In the genomic region with DNA sequence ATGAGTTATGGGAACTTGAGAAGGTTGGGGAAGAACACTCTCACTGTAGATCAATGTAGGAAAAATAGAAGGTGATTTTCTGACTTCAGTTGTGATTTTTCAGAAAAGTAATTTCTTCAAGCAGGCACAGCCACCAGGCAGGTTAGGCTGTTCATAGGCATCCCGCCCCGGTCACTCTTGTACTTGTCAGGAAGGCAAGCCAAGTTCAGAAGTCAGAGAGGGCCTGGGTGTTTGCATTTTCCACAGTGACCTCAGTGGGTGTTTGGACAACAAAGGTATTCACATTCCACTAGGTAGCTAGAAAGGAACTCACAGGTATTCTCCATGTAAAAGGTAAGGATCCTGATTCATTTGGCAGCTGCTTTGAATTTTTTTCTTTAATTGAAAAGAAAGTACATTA, we compare ENCODE assay signal across 31 cellular contexts.
"Had no signal": no experiment of that assay in that cellular context is flagged by ENCODE, and none has a peak within 500 bp of the region (broad histone marks: within the 10 kb centered on the region; RNA-seq: fewer than 3 reads in every experiment).

No MANE protein-coding gene starts in this region.

- ATAC-seq: activated naive CD4-positive, alpha-beta T cell treated with anti-CD3 and anti-CD28 coated beads, Interleukin-2, amount 50 U/mL, for 72 hours; activated naive CD8-positive, alpha-beta T cell treated with anti-CD3 and anti-CD28 coated beads, Interleukin-2, amount 50 U/mL, for 24 hours; activated T-cell treated with anti-CD3 and anti-CD28 coated beads, Interleukin-2, amount 50 U/mL, for 4 hours; body of pancreas; Panc1; SK-N-SH treated with all-trans-retinoic acid at 6 μM for 48 hours had no signal

- H3K36me3 ChIP-seq: ascending aorta had no signal

- H3K27ac ChIP-seq: ascending aorta, body of pancreas, RWPE1, SJSA1 had no signal

- H3K9me3 ChIP-seq: ascending aorta, body of pancreas, SJSA1 had no signal

- H3K36me3 Mint-ChIP-seq: activated naive CD4-positive, alpha-beta T cell treated with anti-CD3 and anti-CD28 coated beads, Interleukin-2, amount 50 U/mL, for 72 hours had no signal

- H3K4me3 Mint-ChIP-seq: activated B cell treated with CpG ODN at 0.5 μM for 24 hours; activated CD4-positive, alpha-beta T cell treated with anti-CD3 and anti-CD28 coated beads, Interleukin-2, amount 10 ng/mL, durations not matched to agents 24 days and 14 days; activated naive CD8-positive, alpha-beta T cell treated with anti-CD3 and anti-CD28 coated beads, Interleukin-2, amount 50 U/mL, for 24 hours; activated T-cell treated with anti-CD3 and anti-CD28 coated beads, Interleukin-2, amount 50 U/mL, for 4 hours; central memory CD8-positive, alpha-beta T cell had no signal

- FAIRE-seq: bronchial epithelial cell had no signal

- H3K27ac Mint-ChIP-seq: activated B cell treated with CpG ODN at 0.5 μM for 24 hours; activated CD4-positive, alpha-beta T cell treated with anti-CD3 and anti-CD28 coated beads, Interleukin-2, amount 10 ng/mL, durations not matched to agents 24 days and 14 days; activated naive CD4-positive, alpha-beta T cell treated with anti-CD3 and anti-CD28 coated beads, Interleukin-2, amount 50 U/mL, for 72 hours; activated naive CD8-positive, alpha-beta T cell treated with anti-CD3 and anti-CD28 coated beads, Interleukin-2, amount 50 U/mL, for 24 hours had no signal

- H3K27me3 ChIP-seq: ascending aorta, body of pancreas had no signal

- H3K9me3 Mint-ChIP-seq: activated B cell treated with CpG ODN at 0.5 μM for 24 hours; activated CD4-positive, alpha-beta T cell treated with anti-CD3 and anti-CD28 coated beads, Interleukin-2, amount 10 ng/mL, durations not matched to agents 24 days and 14 days; activated naive CD4-positive, alpha-beta T cell treated with anti-CD3 and anti-CD28 coated beads, Interleukin-2, amount 50 U/mL, for 72 hours; activated naive CD8-positive, alpha-beta T cell treated with anti-CD3 and anti-CD28 coated beads, Interleukin-2, amount 50 U/mL, for 24 hours; activated T-cell treated with anti-CD3 and anti-CD28 coated beads, Interleukin-2, amount 50 U/mL, for 4 hours; central memory CD8-positive, alpha-beta T cell had no signal

- DNase-seq: activated B cell treated with CpG ODN at 0.5 μM for 24 hours; activated CD4-positive, alpha-beta T cell treated with anti-CD3 and anti-CD28 coated beads for 1 hour; activated CD4-positive, alpha-beta T cell treated with anti-CD3 and anti-CD28 coated beads, Interleukin-2, amount 10 ng/mL, durations not matched to agents 24 days and 14 days; activated CD4-positive, alpha-beta T cell treated with anti-CD3 and anti-CD28 coated beads, Interleukin-2, amount 50 U/mL, for 48 hours; activated CD8-positive, alpha-beta memory T cell treated with anti-CD3 and anti-CD28 coated beads for 24 hours; activated effector memory CD4-positive, alpha-beta T cell treated with anti-CD3 and anti-CD28 coated beads, Interleukin-2, amount 50 U/mL, for 16 hours; activated naive CD4-positive, alpha-beta T cell treated with Interleukin-2 at 50 U/mL for 16 hours; activated naive CD8-positive, alpha-beta T cell treated with anti-CD3 and anti-CD28 coated beads, Interleukin-2, amount 50 U/mL, for 24 hours; activated T-cell treated with anti-CD3 and anti-CD28 coated beads, Interleukin-2, amount 50 U/mL, for 4 hours; amniotic stem cell; body of pancreas; KG1; NCI-H1092; NCI-H1417; NCI-H1930; NCI-H2171; NCI-H226; NCI-H510A; NCI-H69; NK-92 treated with Interleukin-12 subunit alpha and Interleukin-12 subunit beta, amount 100 ng/mL, for 24 hours; OCI-M1; SHP77; SW 1271 had no signal

- H3K4me3 ChIP-seq: ascending aorta, body of pancreas, SJSA1 had no signal

- H3K4me1 Mint-ChIP-seq: central memory CD8-positive, alpha-beta T cell had no signal
